In genomic region chr10:101229275-101230184, GRCh38 we compare ENCODE assay signal across 13 cellular contexts. TPM values are rescaled to one million over a fixed set of nuclear protein-coding genes. Genes with fewer than 3 reads are reported as not detected.
A peak's percentile ranks its signal among the peaks of the same experiment; 100 is the strongest.
DNase-seq lines count a peak whose midpoint lies in the region; ATAC-seq lines count a peak whose summit lies in the region.
"Had no signal": no experiment of that assay in that cellular context is flagged by ENCODE, and none has a peak within 500 bp of the region (broad histone marks: within the 10 kb centered on the region; RNA-seq: fewer than 3 reads in every experiment).

A gene with protein sequence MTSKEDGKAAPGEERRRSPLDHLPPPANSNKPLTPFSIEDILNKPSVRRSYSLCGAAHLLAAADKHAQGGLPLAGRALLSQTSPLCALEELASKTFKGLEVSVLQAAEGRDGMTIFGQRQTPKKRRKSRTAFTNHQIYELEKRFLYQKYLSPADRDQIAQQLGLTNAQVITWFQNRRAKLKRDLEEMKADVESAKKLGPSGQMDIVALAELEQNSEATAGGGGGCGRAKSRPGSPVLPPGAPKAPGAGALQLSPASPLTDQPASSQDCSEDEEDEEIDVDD (minus strand): TSS chr10:101229463. CDS start chr10:101228815, 648 bp downstream.

- no peaks in the 10 kb centered on the region for H3K9me3 Mint-ChIP-seq in central memory CD8-positive, alpha-beta T cell

- peak within 1 kb of the TSS; percentile 65 for H3K18ac ChIP-seq in neuronal stem cell (ENCODE audit: low read length)

- peak within 1 kb of the TSS; percentile 83 for H2BK120ac ChIP-seq in neuronal stem cell (ENCODE audit: low read depth, low read length)

- H3K4ac ChIP-seq in neuronal stem cell (ENCODE audit: low read length): no peak within 1 kb of the TSS

- ATAC-seq in central memory CD8-positive, alpha-beta T cell (replicated peaks; ENCODE audit: extremely low read depth, poor library complexity, severe bottlenecking): no peak
- no peak for ATAC-seq in HG02981 (IDR thresholded peaks at IDR 0.05; ENCODE audit: unreplicated experiment)

- H3K4me1 Mint-ChIP-seq in central memory CD8-positive, alpha-beta T cell: peaks cover 30% of the 10 kb centered on the region

- peak within 1 kb of the TSS; percentile 76 for H3K4me3 Mint-ChIP-seq in central memory CD8-positive, alpha-beta T cell

- no peaks in the 10 kb centered on the region for H3K79me1 ChIP-seq in neuronal stem cell (ENCODE audit: low read depth, low read length)

- H3K27ac Mint-ChIP-seq in central memory CD8-positive, alpha-beta T cell (ENCODE audit: low read depth): no peak within 1 kb of the TSS

- H3K9ac ChIP-seq in neuronal stem cell (ENCODE audit: low read depth, low read length, poor library complexity): no peak within 1 kb of the TSS

- H2BK15ac ChIP-seq in neuronal stem cell (ENCODE audit: low read length): peak within 1 kb of the TSS; percentile 11

- peak within 1 kb of the TSS; percentile 31 for H3K14ac ChIP-seq in neuronal stem cell (ENCODE audit: low read length)

- peak within 1 kb of the TSS; percentile 15 for H3K4me2 ChIP-seq in neuronal stem cell (ENCODE audit: insufficient read depth, low read length, poor library complexity, severe bottlenecking)

- peak; percentile 71 for DNase-seq in DMS 273 (lab: John Stamatoyannopoulos, UW; ENCODE audit: unreplicated experiment)
- no peak for DNase-seq in DMS 273 treated with DMSO at 0.1 percent for 48 hours (lab: John Stamatoyannopoulos, UW)
- peak; percentile 68 for DNase-seq in HuH-7 (ENCODE audit: low spot score)
- DNase-seq in central memory CD8-positive, alpha-beta T cell (ENCODE audit: low spot score in 2 of 2): no peak
- no peak for DNase-seq in neuronal stem cell (ENCODE audit: low spot score)
- DNase-seq in globus pallidus (ENCODE audit: low spot score): no peak
- no peak for DNase-seq in NCI-H524 treated with DMSO at 0.1 percent for 48 hours (lab: John Stamatoyannopoulos, UW)
- DNase-seq: activated CD8-positive, alpha-beta memory T cell treated with anti-CD3 and anti-CD28 coated beads, Interleukin-2, amount 50 U/mL, for 48 hours; effector CD4-positive, alpha-beta T cell; IMR-90; stimulated activated CD4-positive, alpha-beta T cell treated with anti-CD3 and anti-CD28 coated beads, Interleukin-4, amount 100 ng/mL, for 1 hour had no signal

- H3K4me1 ChIP-seq in neuronal stem cell (ENCODE audit: control insufficient read depth in 2 of 2, insufficient read depth in 1 of 2, low read depth in 1 of 2, low read length in 2 of 2): peaks cover 2 to 12% of the 10 kb centered on the region in 2 donors

- peaks cover 0 to 2% of the 10 kb centered on the region in 2 donors for H3K9me3 ChIP-seq in neuronal stem cell (replicated peaks in 1 of 2; ENCODE audit: control insufficient read depth in 2 of 2, insufficient read depth in 1 of 2, low read depth in 1 of 2, low read length in 2 of 2)

- H3K27me3 ChIP-seq in neuronal stem cell (ENCODE audit: control insufficient read depth in 3 of 3, insufficient read depth in 3 of 3, low read depth in 1 of 3, low read length in 3 of 3): peaks cover 96 to 100% (median 100%) of the 10 kb centered on the region in 3 experiments

- H4K91ac ChIP-seq in neuronal stem cell (ENCODE audit: low read depth, low read length, poor library complexity): no peak within 1 kb of the TSS

- H2BK5ac ChIP-seq in neuronal stem cell (ENCODE audit: low read length): peak within 1 kb of the TSS; percentile 13

- H4K8ac ChIP-seq in neuronal stem cell (ENCODE audit: low read depth, low read length): no peak within 1 kb of the TSS

- H3K36me3 Mint-ChIP-seq in central memory CD8-positive, alpha-beta T cell (ENCODE audit: insufficient read depth): peaks cover 5% of the 10 kb centered on the region

- peak within 1 kb of the TSS; percentile 60 for H3K23ac ChIP-seq in neuronal stem cell (ENCODE audit: low read depth, low read length, poor library complexity)

- H3K27me3 Mint-ChIP-seq in central memory CD8-positive, alpha-beta T cell: peaks cover 97% of the 10 kb centered on the region

- no peak within 1 kb of the TSS for H3K27ac ChIP-seq in neuronal stem cell (replicated peaks; ENCODE audit: low read length)
- H3K27ac ChIP-seq: 22Rv1 had no signal

- peak within 1 kb of the TSS; percentile 16 for H2BK12ac ChIP-seq in neuronal stem cell (ENCODE audit: low read length)

- H3K4me3 ChIP-seq in neuronal stem cell (ENCODE audit: low read length in 2 of 2): no peak within 1 kb of the TSS

- H2AK5ac ChIP-seq in neuronal stem cell (ENCODE audit: low read depth, low read length): no peak within 1 kb of the TSS

- WGBS in neuronal stem cell (ENCODE audit: extremely low coverage in 2 of 2, insufficient read length in 2 of 2, insufficient replicate concordance in 1 of 2), 2 donors: no CpG with 5 or more reads among the region's 63 CpGs

- peak within 1 kb of the TSS; percentile 56 for H2AFZ ChIP-seq in neuronal stem cell (ENCODE audit: low read length)

- no peaks in the 10 kb centered on the region for H3K36me3 ChIP-seq in neuronal stem cell (replicated peaks in 1 of 2; ENCODE audit: control insufficient read depth in 2 of 2, insufficient read depth in 2 of 2, low read length in 2 of 2)

RNA-seq across cellular contexts. Expression of the gene that starts here (rescaled TPM):
- polyA plus RNA-seq in neuronal stem cell (2013, experiment 1 of 2): not detected
- not detected for polyA plus RNA-seq in neuronal stem cell (2013, experiment 2 of 2)
- polyA plus RNA-seq: IMR-90 had no signal

Comparison
In these comparisons a context has a peak if more than half of its experiments do, and no peak if none do; other contexts are left out.
1. DNase-seq: peak in DMS 273 (single experiment) and HuH-7 (single experiment); none in DMS 273 treated with DMSO at 0.1 percent for 48 hours (single experiment), central memory CD8-positive, alpha-beta T cell (0 of 2), neuronal stem cell (single experiment), globus pallidus (single experiment) and NCI-H524 treated with DMSO at 0.1 percent for 48 hours (single experiment).